1 cellular context compared by ENCODE assay signal in genomic region chr3:14329842-14330241, GRCh38.
A peak's percentile ranks its signal among the peaks of the same experiment; 100 is the strongest.
TF ChIP-seq lines count a peak whose summit lies in the region.

No MANE protein-coding gene starts in this region.

TF ChIP-seq in WTC11, 78 proteins besides CTCF, POLR2A, EP300 and RAD21:
- TF ChIP-seq GTF2I (CRISPR knock-in tag; conservative IDR thresholded peaks at IDR 0.05) (peak; percentile 78), ZNF121 (CRISPR knock-in tag; IDR thresholded peaks at IDR 0.05) (peak; percentile 99), E2F5 (CRISPR knock-in tag; IDR thresholded peaks at IDR 0.05) (no peak), ERG (CRISPR knock-in tag; IDR thresholded peaks at IDR 0.05) (no peak), ATF3 (CRISPR knock-in tag; conservative IDR thresholded peaks at IDR 0.05) (no peak), KAT7 (CRISPR knock-in tag; IDR thresholded peaks at IDR 0.05; ENCODE audit: borderline replicate concordance) (no peak), TEAD4 (CRISPR knock-in tag; IDR thresholded peaks at IDR 0.05) (no peak), EMX1 (CRISPR knock-in tag; IDR thresholded peaks at IDR 0.05) (no peak), NR3C1 (CRISPR knock-in tag; conservative IDR thresholded peaks at IDR 0.05; ENCODE audit: low read depth) (no peak), RELA (CRISPR knock-in tag; IDR thresholded peaks at IDR 0.05; ENCODE audit: borderline replicate concordance) (no peak)
